In the genomic region with DNA sequence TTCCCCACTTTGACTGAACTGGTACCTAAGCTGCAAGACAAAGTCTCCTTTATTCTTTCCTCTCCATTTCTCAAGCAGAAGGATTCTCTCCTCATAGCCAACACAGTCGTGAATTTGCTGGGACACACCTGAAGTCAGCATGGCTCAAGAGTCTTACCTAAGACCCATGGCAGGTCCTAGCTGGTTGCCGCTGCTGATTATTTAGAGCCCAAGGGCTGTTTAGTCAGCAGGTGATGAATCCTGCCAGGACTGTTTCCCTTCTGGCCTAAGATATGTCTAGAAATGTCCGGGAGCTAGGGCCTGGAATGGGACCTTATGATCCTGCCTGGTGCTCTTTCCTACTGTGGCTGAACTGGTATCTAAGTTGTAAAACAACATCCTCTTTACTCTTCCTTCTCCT, we compare ENCODE assay signal across 16 cellular contexts.
DNase-seq lines count a peak whose midpoint lies in the region; ATAC-seq and TF ChIP-seq lines count a peak whose summit lies in the region.
"Had no signal": no experiment of that assay in that cellular context is flagged by ENCODE, and none has a peak within 500 bp of the region (broad histone marks: within the 10 kb centered on the region; RNA-seq: fewer than 3 reads in every experiment).

No MANE protein-coding gene starts in this region.

- H3K4me1 ChIP-seq in RWPE2 (ENCODE audit: insufficient read depth, poor library complexity, severe bottlenecking) (peaks cover 19% of the 10 kb centered on the region), mammary epithelial cell (ENCODE audit: insufficient read depth, low read length) (peaks cover 28% of the 10 kb centered on the region)
- H3K4me1 ChIP-seq: BE2C had no signal

- peak overlapping the region; percentile 33 for H3K27ac Mint-ChIP-seq in stimulated activated effector memory CD8-positive, alpha-beta T cell treated with anti-CD3 and anti-CD28 coated beads, Interleukin-12 subunit alpha, Interleukin-12 subunit beta, amount 100 ng/mL, for 72 hours
- H3K27ac Mint-ChIP-seq in activated T-cell treated with anti-CD3 and anti-CD28 coated beads, Interleukin-2, amount 50 U/mL, for 72 hours, result no peak overlapping the region
- H3K27ac Mint-ChIP-seq: CD4-positive, alpha-beta memory T cell had no signal

- H3K4me2 ChIP-seq in mammary epithelial cell (ENCODE audit: insufficient read depth, low read depth, low read length), result peak overlapping the region; percentile 64

- TSS peak; percentile 49 for BruUV-seq in mammary epithelial cell (replicated peaks; lab: Mats Ljungman, UMichigan)

- H4K20me1 ChIP-seq in mammary epithelial cell (ENCODE audit: insufficient read depth, low read length), result no peaks in the 10 kb centered on the region

- intact Hi-C loops in mammary epithelial cell (cut with micrococcal nuclease), result no loop called here

- in situ Hi-C loops in mammary epithelial cell (cut with MboI; ENCODE audit: low sequenced_read_pairs in 2 of 2), result no loop called here

- H3K4me3 ChIP-seq in RWPE2 (ENCODE audit: severe bottlenecking), result no peak overlapping the region
- no peak overlapping the region for H3K4me3 ChIP-seq in mammary epithelial cell (replicated peaks in 1 of 3; ENCODE audit: insufficient read depth in 1 of 3, low read depth in 2 of 3, low read length in 3 of 3)

- dilution Hi-C loops in mammary epithelial cell (cut with HindIII; ENCODE audit: low sequenced_read_pairs), result no loop called here

- no peaks in the 10 kb centered on the region for H3K36me3 Mint-ChIP-seq in stimulated activated effector memory CD8-positive, alpha-beta T cell treated with anti-CD3 and anti-CD28 coated beads, Interleukin-12 subunit alpha, Interleukin-12 subunit beta, amount 100 ng/mL, for 72 hours
- H3K36me3 Mint-ChIP-seq in activated T-cell treated with anti-CD3 and anti-CD28 coated beads, Interleukin-2, amount 50 U/mL, for 72 hours (ENCODE audit: insufficient read depth in 2 of 2), result peaks cover 4 to 11% of the 10 kb centered on the region in 2 donors

- H3K4me3 Mint-ChIP-seq in stimulated activated effector memory CD8-positive, alpha-beta T cell treated with anti-CD3 and anti-CD28 coated beads, Interleukin-12 subunit alpha, Interleukin-12 subunit beta, amount 100 ng/mL, for 72 hours, result no peak overlapping the region
- no peak overlapping the region for H3K4me3 Mint-ChIP-seq in activated T-cell treated with anti-CD3 and anti-CD28 coated beads, Interleukin-2, amount 50 U/mL, for 72 hours
- H3K4me3 Mint-ChIP-seq: CD4-positive, alpha-beta memory T cell had no signal

- H3K36me3 ChIP-seq in RWPE2 (ENCODE audit: low read depth), result no peaks in the 10 kb centered on the region
- no peaks in the 10 kb centered on the region for H3K36me3 ChIP-seq in mammary epithelial cell (ENCODE audit: insufficient read depth, low read length)
- H3K36me3 ChIP-seq: BE2C had no signal

- no peak overlapping the region for H3K9ac ChIP-seq in mammary epithelial cell (ENCODE audit: insufficient read depth, low read length)

- no peaks in the 10 kb centered on the region for H3K27me3 Mint-ChIP-seq in activated T-cell treated with anti-CD3 and anti-CD28 coated beads, Interleukin-2, amount 50 U/mL, for 72 hours (ENCODE audit: low read depth)
- H3K27me3 Mint-ChIP-seq: CD4-positive, alpha-beta memory T cell had no signal

- H3K79me2 ChIP-seq in mammary epithelial cell (ENCODE audit: insufficient read depth, low read length), result peaks cover 2% of the 10 kb centered on the region

- peaks cover 10% of the 10 kb centered on the region for H3K4me1 Mint-ChIP-seq in stimulated activated effector memory CD8-positive, alpha-beta T cell treated with anti-CD3 and anti-CD28 coated beads, Interleukin-12 subunit alpha, Interleukin-12 subunit beta, amount 100 ng/mL, for 72 hours
- H3K4me1 Mint-ChIP-seq in activated T-cell treated with anti-CD3 and anti-CD28 coated beads, Interleukin-2, amount 50 U/mL, for 72 hours (ENCODE audit: low read depth), result no peaks in the 10 kb centered on the region

- no peak for TF ChIP-seq CTCF in RWPE2 (IDR thresholded peaks at IDR 0.05; ENCODE audit: poor library complexity, severe bottlenecking)
- TF ChIP-seq CTCF in mammary epithelial cell (conservative IDR thresholded peaks at IDR 0.05 in 1 of 2, IDR thresholded peaks at IDR 0.05 in 1 of 2; ENCODE audit: extremely low read depth in 1 of 2, insufficient read depth in 1 of 2, low read depth in 1 of 2, low read length in 2 of 2), result no peak

- H3K9me3 ChIP-seq in RWPE2 (ENCODE audit: severe bottlenecking), result peaks cover 3% of the 10 kb centered on the region
- no peaks in the 10 kb centered on the region for H3K9me3 ChIP-seq in mammary epithelial cell (replicated peaks; ENCODE audit: insufficient read depth, low read length)
- H3K9me3 ChIP-seq: BE2C had no signal

- H2AFZ ChIP-seq in mammary epithelial cell (ENCODE audit: low read depth, low read length), result peak overlapping the region; percentile 75

- H3K27ac ChIP-seq in RWPE2 (ENCODE audit: poor library complexity, severe bottlenecking) (peak overlapping the region; percentile 76), mammary epithelial cell (ENCODE audit: insufficient read depth, low read depth, low read length) (peak overlapping the region; percentile 85)

- no peaks in the 10 kb centered on the region for H3K9me3 Mint-ChIP-seq in stimulated activated effector memory CD8-positive, alpha-beta T cell treated with anti-CD3 and anti-CD28 coated beads, Interleukin-12 subunit alpha, Interleukin-12 subunit beta, amount 100 ng/mL, for 72 hours
- peaks cover 0 to 7% of the 10 kb centered on the region in 2 donors for H3K9me3 Mint-ChIP-seq in activated T-cell treated with anti-CD3 and anti-CD28 coated beads, Interleukin-2, amount 50 U/mL, for 72 hours

- WGBS in mammary epithelial cell (ENCODE audit: low coverage, missing lambda C conversion rate), result 0% methylated on average over 2 of the region's 3 CpGs

- CTCF ChIA-PET in mammary epithelial cell (lab: Charles Lee; ENCODE audit: low non-redundant PET), result no interaction called here

- ATAC-seq in RWPE2 (ENCODE audit: low read depth), result peak; percentile 93
- ATAC-seq in stimulated activated effector memory CD8-positive, alpha-beta T cell treated with anti-CD3 and anti-CD28 coated beads, Interleukin-12 subunit alpha, Interleukin-12 subunit beta, amount 100 ng/mL, for 72 hours, result no peak
- ATAC-seq in activated T-cell treated with anti-CD3 and anti-CD28 coated beads, Interleukin-2, amount 50 U/mL, for 72 hours (replicated peaks in 1 of 2), result no peak

- H3K27me3 ChIP-seq in RWPE2 (ENCODE audit: insufficient read depth, poor library complexity, severe bottlenecking) (no peaks in the 10 kb centered on the region), mammary epithelial cell (ENCODE audit: insufficient read depth, low read length) (no peaks in the 10 kb centered on the region)
- H3K27me3 ChIP-seq: BE2C had no signal

- DNase-seq in RWPE2 (ENCODE audit: low spot score), result peak; percentile 73
- peak; percentile 95 for DNase-seq in mammary epithelial cell
- DNase-seq in iris pigment epithelial cell (ENCODE audit: low read depth), result peak; percentile 3
- no peak for DNase-seq in stimulated activated effector memory CD8-positive, alpha-beta T cell treated with anti-CD3 and anti-CD28 coated beads, Interleukin-12 subunit alpha, Interleukin-12 subunit beta, amount 100 ng/mL, for 72 hours (ENCODE audit: low spot score in 2 of 2)
- DNase-seq in activated T-cell treated with anti-CD3 and anti-CD28 coated beads, Interleukin-2, amount 50 U/mL, for 72 hours, result no peak
- DNase-seq in kidney tubule cell (ENCODE audit: low spot score), result no peak
- DNase-seq in LoVo (ENCODE audit: low spot score), result no peak
- DNase-seq: BE2C; CD4-positive, alpha-beta memory T cell; DMS79; HCEC 1CT; KBM-7; MM.1S; NCI-H1105; NCI-H1930; NCI-H2171 had no signal

Comparison
In these comparisons a context has a peak if more than half of its experiments do, and no peak if none do; other contexts are left out.
1. DNase-seq: peak in RWPE2 (single experiment), mammary epithelial cell (single experiment) and iris pigment epithelial cell (single experiment); none in stimulated activated effector memory CD8-positive, alpha-beta T cell treated with anti-CD3 and anti-CD28 coated beads, Interleukin-12 subunit alpha, Interleukin-12 subunit beta, amount 100 ng/mL, for 72 hours (0 of 2), activated T-cell treated with anti-CD3 and anti-CD28 coated beads, Interleukin-2, amount 50 U/mL, for 72 hours (0 of 2), kidney tubule cell (single experiment) and LoVo (single experiment).